ENCODE assay signal across 1 cellular context in genomic region chr2:11093467-11093866, GRCh38.
TF ChIP-seq lines count a peak whose summit lies in the region.

No MANE protein-coding gene starts in this region.

TF ChIP-seq in H1, 55 proteins besides CTCF, POLR2A, EP300 and RAD21:
- TF ChIP-seq ZNF274 (IDR thresholded peaks at IDR 0.05; ENCODE audit: borderline replicate concordance, extremely low read depth, low read length) (no peak), CHD1 (IDR thresholded peaks at IDR 0.05; ENCODE audit: low read depth, low read length) (no peak), PHF8 (conservative IDR thresholded peaks at IDR 0.05; ENCODE audit: low read depth, low read length) (no peak)
